ENCODE assay signal across 10 cellular contexts in genomic region chr14:101480747-101481530, GRCh38.
DNase-seq lines count a peak whose midpoint lies in the region; ATAC-seq and TF ChIP-seq lines count a peak whose summit lies in the region.
"Had no signal": no experiment of that assay in that cellular context is flagged by ENCODE, and none has a peak within 500 bp of the region (broad histone marks: within the 10 kb centered on the region; RNA-seq: fewer than 3 reads in every experiment).

No MANE protein-coding gene starts in this region.

- H3K36me3 ChIP-seq in suprapubic skin: no peaks in the 10 kb centered on the region

- no peak for TF ChIP-seq CTCF in HFFc6 (IDR thresholded peaks at IDR 0.05)
- TF ChIP-seq CTCF in suprapubic skin (IDR thresholded peaks at IDR 0.05): no peak

- H3K27me3 Mint-ChIP-seq in HFFc6 (ENCODE audit: insufficient read depth): peaks cover 9% of the 10 kb centered on the region
- H3K27me3 Mint-ChIP-seq in activated CD8-positive, alpha-beta memory T cell treated with anti-CD3 and anti-CD28 coated beads, Interleukin-2, amount 10 ng/mL, durations not matched to agents 7 days and 5 days: peaks cover 12% of the 10 kb centered on the region

- no peaks in the 10 kb centered on the region for H3K36me3 Mint-ChIP-seq in HFFc6 (ENCODE audit: low read depth)
- H3K36me3 Mint-ChIP-seq in activated CD8-positive, alpha-beta memory T cell treated with anti-CD3 and anti-CD28 coated beads, Interleukin-2, amount 10 ng/mL, durations not matched to agents 7 days and 5 days: no peaks in the 10 kb centered on the region
- H3K36me3 Mint-ChIP-seq: activated naive CD8-positive, alpha-beta T cell had no signal

- no peaks in the 10 kb centered on the region for H3K4me1 ChIP-seq in suprapubic skin

- H3K9me3 Mint-ChIP-seq in HFFc6: no peaks in the 10 kb centered on the region; the same call in 1 of the 2 replicates
- H3K9me3 Mint-ChIP-seq in activated CD8-positive, alpha-beta memory T cell treated with anti-CD3 and anti-CD28 coated beads, Interleukin-2, amount 10 ng/mL, durations not matched to agents 7 days and 5 days (ENCODE audit: low read depth): no peaks in the 10 kb centered on the region

- peak; percentile 27 for DNase-seq in HFFc6
- peak; percentile 90 for DNase-seq in amniotic epithelial cell (ENCODE audit: low read depth)
- peak; percentile 85 for DNase-seq in islet precursor cell
- DNase-seq in suprapubic skin (ENCODE audit: low spot score in 2 of 2): peak; percentile 29 to 67
- DNase-seq in activated CD8-positive, alpha-beta memory T cell treated with anti-CD3 and anti-CD28 coated beads, Interleukin-2, amount 10 ng/mL, durations not matched to agents 7 days and 5 days: no peak
- DNase-seq in DMS53 (lab: John Stamatoyannopoulos, UW): no peak
- DNase-seq in DMS 273 treated with DMSO at 0.1 percent for 48 hours (lab: John Stamatoyannopoulos, UW): no peak
- DNase-seq: activated CD4-positive, alpha-beta T cell treated with anti-CD3 and anti-CD28 coated beads for 1 hour; GF-D8 had no signal

- H3K4me3 ChIP-seq in suprapubic skin: no peak overlapping the region

- ATAC-seq in activated CD8-positive, alpha-beta memory T cell treated with anti-CD3 and anti-CD28 coated beads, Interleukin-2, amount 10 ng/mL, durations not matched to agents 7 days and 5 days: no peak

- H3K9me3 ChIP-seq in suprapubic skin: no peaks in the 10 kb centered on the region

- peaks cover 19% of the 10 kb centered on the region for H3K27me3 ChIP-seq in suprapubic skin

- 50% methylated on average over 14 of the region's 16 CpGs for WGBS in suprapubic skin

- no peak overlapping the region for H3K27ac ChIP-seq in suprapubic skin

- H3K4me3 Mint-ChIP-seq in HFFc6: no peak overlapping the region
- no peak overlapping the region for H3K4me3 Mint-ChIP-seq in activated CD8-positive, alpha-beta memory T cell treated with anti-CD3 and anti-CD28 coated beads, Interleukin-2, amount 10 ng/mL, durations not matched to agents 7 days and 5 days
- H3K4me3 Mint-ChIP-seq: activated naive CD8-positive, alpha-beta T cell had no signal

- CTCF ChIA-PET in activated CD8-positive, alpha-beta memory T cell treated with anti-CD3 and anti-CD28 coated beads, Interleukin-2, amount 10 ng/mL, durations not matched to agents 7 days and 5 days (lab: Charles Lee): no interaction called here

- TF ChIP-seq EP300 in suprapubic skin (IDR thresholded peaks at IDR 0.05): no peak

- H3K4me1 Mint-ChIP-seq in HFFc6 (ENCODE audit: low read depth): peaks cover 24% of the 10 kb centered on the region
- no peaks in the 10 kb centered on the region for H3K4me1 Mint-ChIP-seq in activated CD8-positive, alpha-beta memory T cell treated with anti-CD3 and anti-CD28 coated beads, Interleukin-2, amount 10 ng/mL, durations not matched to agents 7 days and 5 days

- no peak overlapping the region for H3K27ac Mint-ChIP-seq in HFFc6
- no peak overlapping the region for H3K27ac Mint-ChIP-seq in activated CD8-positive, alpha-beta memory T cell treated with anti-CD3 and anti-CD28 coated beads, Interleukin-2, amount 10 ng/mL, durations not matched to agents 7 days and 5 days
- H3K27ac Mint-ChIP-seq: activated naive CD8-positive, alpha-beta T cell had no signal

- no peak for TF ChIP-seq POLR2A in suprapubic skin (IDR thresholded peaks at IDR 0.05)

Comparison
In these comparisons a context has a peak if more than half of its experiments do, and no peak if none do; other contexts are left out.
1. DNase-seq: peak in HFFc6 (single experiment), amniotic epithelial cell (single experiment), islet precursor cell (single experiment) and suprapubic skin (2 of 2); none in activated CD8-positive, alpha-beta memory T cell treated with anti-CD3 and anti-CD28 coated beads, Interleukin-2, amount 10 ng/mL, durations not matched to agents 7 days and 5 days (single experiment), DMS53 (single experiment) and DMS 273 treated with DMSO at 0.1 percent for 48 hours (single experiment).